15 cellular contexts compared by ENCODE assay signal in genomic region chr9:96423985-96424336, GRCh38. TPM values are rescaled to one million over a fixed set of nuclear protein-coding genes. Genes with fewer than 3 reads are reported as not detected.
DNase-seq lines count a peak whose midpoint lies in the region; ATAC-seq and TF ChIP-seq lines count a peak whose summit lies in the region.
"Had no signal": no experiment of that assay in that cellular context is flagged by ENCODE, and none has a peak within 500 bp of the region (broad histone marks: within the 10 kb centered on the region; RNA-seq: fewer than 3 reads in every experiment).

No MANE protein-coding gene starts in this region.

- H4K91ac ChIP-seq in neuronal stem cell (ENCODE audit: low read depth, low read length, poor library complexity): no peak overlapping the region

- H3F3A ChIP-seq in Loucy (ENCODE audit: low read depth): peaks cover 11% of the 10 kb centered on the region

- H3K36me3 Mint-ChIP-seq in WTC11: no peaks in the 10 kb centered on the region
- H3K36me3 Mint-ChIP-seq: CD8-positive, alpha-beta T cell had no signal

- H2BK5ac ChIP-seq in neuronal stem cell (ENCODE audit: low read length): no peak overlapping the region

- in situ Hi-C loops in GM13976 (cut with MboI; ENCODE audit: low sequenced_read_pairs, unreplicated experiment): no loop called here

- no peak overlapping the region for H4K8ac ChIP-seq in neuronal stem cell (ENCODE audit: low read depth, low read length)

- no peaks in the 10 kb centered on the region for H3K9me2 ChIP-seq in Loucy (replicated peaks; ENCODE audit: low read depth, low read length)

- no CpG with 5 or more reads among the region's 6 CpGs for WGBS in neuronal stem cell (ENCODE audit: extremely low coverage in 2 of 2, insufficient read length in 2 of 2, insufficient replicate concordance in 1 of 2), 2 donors

- no peaks in the 10 kb centered on the region for H3K27me3 Mint-ChIP-seq in WTC11 (ENCODE audit: low read depth)

- H3K79me2 ChIP-seq in Loucy (ENCODE audit: insufficient read depth, low read length): no peaks in the 10 kb centered on the region

- no peaks in the 10 kb centered on the region for H3K36me3 ChIP-seq in Loucy (ENCODE audit: insufficient read depth, low read length)
- peaks cover 0 to 1% of the 10 kb centered on the region in 2 donors for H3K36me3 ChIP-seq in neuronal stem cell (replicated peaks in 1 of 2; ENCODE audit: control insufficient read depth in 2 of 2, insufficient read depth in 2 of 2, low read length in 2 of 2)

- no peak overlapping the region for H3K9ac ChIP-seq in Loucy (ENCODE audit: low read depth, low read length, poor library complexity, severe bottlenecking)
- H3K9ac ChIP-seq in neuronal stem cell (ENCODE audit: low read depth, low read length, poor library complexity): no peak overlapping the region

- H3K4me2 ChIP-seq in Loucy (ENCODE audit: low read depth, low read length, poor library complexity, severe bottlenecking) (no peak overlapping the region), neuronal stem cell (ENCODE audit: insufficient read depth, low read length, poor library complexity, severe bottlenecking) (no peak overlapping the region)

- no peak overlapping the region for H3K4ac ChIP-seq in neuronal stem cell (ENCODE audit: low read length)

- H3K27me3 ChIP-seq in Loucy (ENCODE audit: insufficient read depth, low read length, poor library complexity, severe bottlenecking) (no peaks in the 10 kb centered on the region), neuronal stem cell (ENCODE audit: control insufficient read depth in 3 of 3, insufficient read depth in 3 of 3, low read depth in 1 of 3, low read length in 3 of 3) (no peaks in the 10 kb centered on the region)

- DNase-seq in WTC11 (ENCODE audit: low spot score) (no peak), epithelial cell of esophagus (ENCODE audit: low read depth) (peak; percentile 29), neuronal stem cell (ENCODE audit: low spot score) (no peak), GM13976 (ENCODE audit: low spot score) (no peak)
- no peak for DNase-seq in stimulated activated CD4-positive, alpha-beta T cell treated with anti-CD3 and anti-CD28 coated beads, Interleukin-2, amount 100 ng/mL, for 24 hours
- DNase-seq in effector CD8-positive, alpha-beta T cell (lab: John Stamatoyannopoulos, UW): no peak
- DNase-seq: ACHN; CD8-positive, alpha-beta T cell; Kasumi-1; MV-4-11; NCI-H1436; NCI-H2029 treated with DMSO at 0.1 percent for 48 hours; NCI-H510A had no signal

- TF ChIP-seq CTCF in Loucy (conservative IDR thresholded peaks at IDR 0.05; ENCODE audit: low read length) (no peak), WTC11 (IDR thresholded peaks at IDR 0.05) (no peak), epithelial cell of esophagus (IDR thresholded peaks at IDR 0.05; ENCODE audit: insufficient read depth, low read depth, low read length, missing control alignments) (no peak), GM13976 (IDR thresholded peaks at IDR 0.05; ENCODE audit: borderline replicate concordance, control extremely low read depth, extremely low read depth, insufficient read depth, missing control alignments) (no peak)

- H3K14ac ChIP-seq in neuronal stem cell (ENCODE audit: low read length): no peak overlapping the region

- no peak for ATAC-seq in WTC11
- no peak for ATAC-seq in GM21723 (IDR thresholded peaks at IDR 0.05; ENCODE audit: unreplicated experiment)
- ATAC-seq: CD8-positive, alpha-beta T cell had no signal

- H4K20me1 ChIP-seq in Loucy (ENCODE audit: insufficient read depth, low read length, poor library complexity, severe bottlenecking): no peaks in the 10 kb centered on the region

- no peak overlapping the region for H3K23ac ChIP-seq in neuronal stem cell (ENCODE audit: low read depth, low read length, poor library complexity)

- no peak overlapping the region for H2BK12ac ChIP-seq in neuronal stem cell (ENCODE audit: low read length)

- H2BK15ac ChIP-seq in neuronal stem cell (ENCODE audit: low read length): no peak overlapping the region

- H2AFZ ChIP-seq in Loucy (ENCODE audit: low read length) (peak overlapping the region; percentile 18; the same call in 1 of the 2 replicates), neuronal stem cell (ENCODE audit: low read length) (peak overlapping the region; percentile 19)

- POLR2A ChIA-PET in WTC11 (lab: Charles Lee): no interaction called here

- H3K9me3 Mint-ChIP-seq in WTC11: no peaks in the 10 kb centered on the region
- H3K9me3 Mint-ChIP-seq: CD8-positive, alpha-beta T cell had no signal

- H2BK120ac ChIP-seq in neuronal stem cell (ENCODE audit: low read depth, low read length): no peak overlapping the region

- H3K27ac ChIP-seq in neuronal stem cell (replicated peaks; ENCODE audit: low read length): no peak overlapping the region

- no peaks in the 10 kb centered on the region for H3K9me3 ChIP-seq in Loucy (ENCODE audit: insufficient read depth, low read depth, low read length)
- no peaks in the 10 kb centered on the region for H3K9me3 ChIP-seq in neuronal stem cell (replicated peaks in 1 of 2; ENCODE audit: control insufficient read depth in 2 of 2, insufficient read depth in 1 of 2, low read depth in 1 of 2, low read length in 2 of 2)

- H3K4me3 Mint-ChIP-seq in WTC11: no peak overlapping the region
- H3K4me3 Mint-ChIP-seq: CD8-positive, alpha-beta T cell had no signal

- H3K4me3 ChIP-seq in Loucy (ENCODE audit: low read length, poor library complexity, severe bottlenecking) (no peak overlapping the region), epithelial cell of esophagus (ENCODE audit: low read length) (no peak overlapping the region), neuronal stem cell (ENCODE audit: low read length in 2 of 2) (no peak overlapping the region)

- no peaks in the 10 kb centered on the region for H3K79me1 ChIP-seq in neuronal stem cell (ENCODE audit: low read depth, low read length)

- peaks cover 31% of the 10 kb centered on the region for H3K4me1 Mint-ChIP-seq in WTC11

- H3K27ac Mint-ChIP-seq in WTC11: peak overlapping the region; percentile 47; the same call in 1 of the 2 replicates
- H3K27ac Mint-ChIP-seq: CD8-positive, alpha-beta T cell had no signal

- peaks cover 23% of the 10 kb centered on the region for H3K4me1 ChIP-seq in Loucy (ENCODE audit: insufficient read depth, low read length, poor library complexity, severe bottlenecking)
- H3K4me1 ChIP-seq in neuronal stem cell (ENCODE audit: control insufficient read depth in 2 of 2, insufficient read depth in 1 of 2, low read depth in 1 of 2, low read length in 2 of 2): peaks cover 8 to 11% of the 10 kb centered on the region in 2 donors

- no peak overlapping the region for H3K18ac ChIP-seq in neuronal stem cell (ENCODE audit: low read length)

- no peak overlapping the region for H2AK5ac ChIP-seq in neuronal stem cell (ENCODE audit: low read depth, low read length)

- CTCF ChIA-PET in WTC11 (lab: Charles Lee): interaction anchor here (1.4 to 1.8 kb wide), 2 partner anchors 25 to 243 kb away, joined by 4 to 5 read pairs; partner anchors contain the start of gene HABP4

TF ChIP-seq in WTC11, 78 proteins besides CTCF, POLR2A, EP300 and RAD21 (continues in another document):
- TF ChIP-seq, protein P1, sequence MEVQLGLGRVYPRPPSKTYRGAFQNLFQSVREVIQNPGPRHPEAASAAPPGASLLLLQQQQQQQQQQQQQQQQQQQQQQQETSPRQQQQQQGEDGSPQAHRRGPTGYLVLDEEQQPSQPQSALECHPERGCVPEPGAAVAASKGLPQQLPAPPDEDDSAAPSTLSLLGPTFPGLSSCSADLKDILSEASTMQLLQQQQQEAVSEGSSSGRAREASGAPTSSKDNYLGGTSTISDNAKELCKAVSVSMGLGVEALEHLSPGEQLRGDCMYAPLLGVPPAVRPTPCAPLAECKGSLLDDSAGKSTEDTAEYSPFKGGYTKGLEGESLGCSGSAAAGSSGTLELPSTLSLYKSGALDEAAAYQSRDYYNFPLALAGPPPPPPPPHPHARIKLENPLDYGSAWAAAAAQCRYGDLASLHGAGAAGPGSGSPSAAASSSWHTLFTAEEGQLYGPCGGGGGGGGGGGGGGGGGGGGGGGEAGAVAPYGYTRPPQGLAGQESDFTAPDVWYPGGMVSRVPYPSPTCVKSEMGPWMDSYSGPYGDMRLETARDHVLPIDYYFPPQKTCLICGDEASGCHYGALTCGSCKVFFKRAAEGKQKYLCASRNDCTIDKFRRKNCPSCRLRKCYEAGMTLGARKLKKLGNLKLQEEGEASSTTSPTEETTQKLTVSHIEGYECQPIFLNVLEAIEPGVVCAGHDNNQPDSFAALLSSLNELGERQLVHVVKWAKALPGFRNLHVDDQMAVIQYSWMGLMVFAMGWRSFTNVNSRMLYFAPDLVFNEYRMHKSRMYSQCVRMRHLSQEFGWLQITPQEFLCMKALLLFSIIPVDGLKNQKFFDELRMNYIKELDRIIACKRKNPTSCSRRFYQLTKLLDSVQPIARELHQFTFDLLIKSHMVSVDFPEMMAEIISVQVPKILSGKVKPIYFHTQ (CRISPR knock-in tag; IDR thresholded peaks at IDR 0.05): no peak
- TF ChIP-seq, protein P2, sequence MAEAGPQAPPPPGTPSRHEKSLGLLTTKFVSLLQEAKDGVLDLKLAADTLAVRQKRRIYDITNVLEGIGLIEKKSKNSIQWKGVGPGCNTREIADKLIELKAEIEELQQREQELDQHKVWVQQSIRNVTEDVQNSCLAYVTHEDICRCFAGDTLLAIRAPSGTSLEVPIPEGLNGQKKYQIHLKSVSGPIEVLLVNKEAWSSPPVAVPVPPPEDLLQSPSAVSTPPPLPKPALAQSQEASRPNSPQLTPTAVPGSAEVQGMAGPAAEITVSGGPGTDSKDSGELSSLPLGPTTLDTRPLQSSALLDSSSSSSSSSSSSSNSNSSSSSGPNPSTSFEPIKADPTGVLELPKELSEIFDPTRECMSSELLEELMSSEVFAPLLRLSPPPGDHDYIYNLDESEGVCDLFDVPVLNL (CRISPR knock-in tag; IDR thresholded peaks at IDR 0.05; ENCODE audit: borderline replicate concordance, low read depth): no peak

RNA-seq across cellular contexts. Expression of gene ZNF367, which starts 5.8 kb away (rescaled TPM):
- total RNA-seq in WTC11 (2021): 6.3 to 7.5 TPM (median 7.4 TPM) in 3 replicates
- polyA plus RNA-seq in neuronal stem cell (2013, experiment 1 of 2): 5.1 TPM
- polyA plus RNA-seq in neuronal stem cell (2013, experiment 2 of 2): 5.1 TPM

RNA-seq across cellular contexts. Expression of gene HABP4, which starts 26.0 kb away (rescaled TPM):
- 9.8 to 11.0 TPM (median 10.1 TPM) in 3 replicates for total RNA-seq in WTC11 (2021)
- 21.5 TPM for polyA plus RNA-seq in neuronal stem cell (2013, experiment 1 of 2)
- polyA plus RNA-seq in neuronal stem cell (2013, experiment 2 of 2): 21.1 TPM

RNA-seq across cellular contexts. Expression of gene SLC35D2, which starts 40.5 kb away (rescaled TPM):
- 14.6 to 18.2 TPM (median 17.3 TPM) in 3 replicates for total RNA-seq in WTC11 (2021)
- 22.3 TPM for polyA plus RNA-seq in neuronal stem cell (2013, experiment 1 of 2)
- 22.2 TPM for polyA plus RNA-seq in neuronal stem cell (2013, experiment 2 of 2)
